In genomic region chr16:5054876-5055865, GRCh38 we compare ENCODE assay signal across 2 cellular contexts.
TF ChIP-seq lines count a peak whose summit lies in the region.

No MANE protein-coding gene starts in this region.

TF ChIP-seq in H1, 55 proteins besides CTCF, POLR2A, EP300 and RAD21:
- no peak for TF ChIP-seq YY1 (IDR thresholded peaks at IDR 0.05; ENCODE audit: low read depth, low read length)
- TF ChIP-seq BRCA1 (IDR thresholded peaks at IDR 0.05; ENCODE audit: low read depth, low read length): no peak
- TF ChIP-seq ZNF274 (IDR thresholded peaks at IDR 0.05; ENCODE audit: borderline replicate concordance, extremely low read depth, low read length): no peak
- no peak for TF ChIP-seq SAP30 (IDR thresholded peaks at IDR 0.05; ENCODE audit: insufficient read depth, insufficient replicate concordance, low read length)
- no peak for TF ChIP-seq SIN3A (conservative IDR thresholded peaks at IDR 0.05 in 1 of 2, IDR thresholded peaks at IDR 0.05 in 1 of 2; ENCODE audit: low read depth in 1 of 2, low read length in 2 of 2)
- no peak for TF ChIP-seq SIX5 (IDR thresholded peaks at IDR 0.05; ENCODE audit: low read depth, low read length)
- no peak for TF ChIP-seq BACH1 (IDR thresholded peaks at IDR 0.05; ENCODE audit: low read length)
- TF ChIP-seq HDAC6 (IDR thresholded peaks at IDR 0.05; ENCODE audit: low read depth, low read length): no peak
- no peak for TF ChIP-seq PHF8 (conservative IDR thresholded peaks at IDR 0.05; ENCODE audit: low read depth, low read length)
- TF ChIP-seq TAF1 (IDR thresholded peaks at IDR 0.05; ENCODE audit: low read depth, low read length): no peak
- TF ChIP-seq EGR1 (IDR thresholded peaks at IDR 0.05; ENCODE audit: borderline replicate concordance, low read depth, low read length): no peak
- no peak for TF ChIP-seq RFX5 (IDR thresholded peaks at IDR 0.05; ENCODE audit: borderline replicate concordance, low read depth, low read length)
- TF ChIP-seq KDM1A (IDR thresholded peaks at IDR 0.05; ENCODE audit: borderline replicate concordance, low read length): no peak
- no peak for TF ChIP-seq CREB1 (IDR thresholded peaks at IDR 0.05)
- no peak for TF ChIP-seq SUZ12 (IDR thresholded peaks at IDR 0.05; ENCODE audit: low read length)
- no peak for TF ChIP-seq HDAC2 (IDR thresholded peaks at IDR 0.05; ENCODE audit: borderline replicate concordance in 1 of 2, low read depth in 2 of 2, low read length in 2 of 2)
- no peak for TF ChIP-seq KDM5A (IDR thresholded peaks at IDR 0.05; ENCODE audit: low read length)
- no peak for TF ChIP-seq ATF2 (IDR thresholded peaks at IDR 0.05; ENCODE audit: low read length)
- no peak for TF ChIP-seq JUN (IDR thresholded peaks at IDR 0.05; ENCODE audit: low read depth, low read length)

TF ChIP-seq in GM12891, 5 proteins besides CTCF, POLR2A, EP300 and RAD21:
- TF ChIP-seq POU2F2 (IDR thresholded peaks at IDR 0.05; ENCODE audit: low read depth, low read length) (no peak), POLR2AphosphoS5 (IDR thresholded peaks at IDR 0.05; ENCODE audit: low read depth, low read length) (no peak), PAX5 (IDR thresholded peaks at IDR 0.05; ENCODE audit: insufficient read depth, low read length, severe bottlenecking) (no peak), TAF1 (IDR thresholded peaks at IDR 0.05; ENCODE audit: low read depth, low read length) (no peak), SPI1 (IDR thresholded peaks at IDR 0.05; ENCODE audit: low read depth, low read length) (no peak)
